ENCODE assay signal across 2 cellular contexts in the genomic region with DNA sequence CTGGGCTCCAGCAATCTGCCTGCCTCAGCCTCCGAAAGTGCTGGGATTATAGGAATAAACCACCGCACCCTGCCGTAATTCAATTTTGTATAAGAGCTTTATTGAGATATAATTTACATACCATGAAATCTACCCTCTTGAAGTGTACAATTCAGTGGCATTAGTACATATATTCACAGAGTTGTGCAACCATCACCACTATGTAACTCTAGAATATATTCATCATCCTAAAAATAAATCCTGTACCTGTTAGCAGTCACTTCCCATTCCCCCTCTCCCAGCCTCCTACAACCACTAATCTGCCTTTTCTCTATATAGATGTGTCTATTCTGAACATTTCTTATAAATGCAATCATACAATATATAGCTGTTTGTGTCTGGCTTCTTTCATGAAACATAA.
TF ChIP-seq lines count a peak whose summit lies in the region.

No MANE protein-coding gene starts in this region.

TF ChIP-seq in A549, 52 proteins besides CTCF, POLR2A, EP300 and RAD21:
- TF ChIP-seq RCOR1 (IDR thresholded peaks at IDR 0.05; ENCODE audit: low read depth, low read length) (no peak), CEBPB (IDR thresholded peaks at IDR 0.05) (peak in 1 of 2 experiments; percentile 13; a peak in 1 of 4 replicates), KDM5A (IDR thresholded peaks at IDR 0.05) (no peak)

TF ChIP-seq in IMR-90, 13 proteins besides CTCF, POLR2A, EP300 and RAD21:
- TF ChIP-seq, protein P1, sequence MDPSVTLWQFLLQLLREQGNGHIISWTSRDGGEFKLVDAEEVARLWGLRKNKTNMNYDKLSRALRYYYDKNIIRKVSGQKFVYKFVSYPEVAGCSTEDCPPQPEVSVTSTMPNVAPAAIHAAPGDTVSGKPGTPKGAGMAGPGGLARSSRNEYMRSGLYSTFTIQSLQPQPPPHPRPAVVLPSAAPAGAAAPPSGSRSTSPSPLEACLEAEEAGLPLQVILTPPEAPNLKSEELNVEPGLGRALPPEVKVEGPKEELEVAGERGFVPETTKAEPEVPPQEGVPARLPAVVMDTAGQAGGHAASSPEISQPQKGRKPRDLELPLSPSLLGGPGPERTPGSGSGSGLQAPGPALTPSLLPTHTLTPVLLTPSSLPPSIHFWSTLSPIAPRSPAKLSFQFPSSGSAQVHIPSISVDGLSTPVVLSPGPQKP (IDR thresholded peaks at IDR 0.05; ENCODE audit: borderline replicate concordance, low read depth, low read length): no peak
- peak; percentile 65 for TF ChIP-seq CEBPB (IDR thresholded peaks at IDR 0.05; ENCODE audit: low read depth, low read length)
